Comparison of ENCODE assay signal across 8 cellular contexts in the genomic region with DNA sequence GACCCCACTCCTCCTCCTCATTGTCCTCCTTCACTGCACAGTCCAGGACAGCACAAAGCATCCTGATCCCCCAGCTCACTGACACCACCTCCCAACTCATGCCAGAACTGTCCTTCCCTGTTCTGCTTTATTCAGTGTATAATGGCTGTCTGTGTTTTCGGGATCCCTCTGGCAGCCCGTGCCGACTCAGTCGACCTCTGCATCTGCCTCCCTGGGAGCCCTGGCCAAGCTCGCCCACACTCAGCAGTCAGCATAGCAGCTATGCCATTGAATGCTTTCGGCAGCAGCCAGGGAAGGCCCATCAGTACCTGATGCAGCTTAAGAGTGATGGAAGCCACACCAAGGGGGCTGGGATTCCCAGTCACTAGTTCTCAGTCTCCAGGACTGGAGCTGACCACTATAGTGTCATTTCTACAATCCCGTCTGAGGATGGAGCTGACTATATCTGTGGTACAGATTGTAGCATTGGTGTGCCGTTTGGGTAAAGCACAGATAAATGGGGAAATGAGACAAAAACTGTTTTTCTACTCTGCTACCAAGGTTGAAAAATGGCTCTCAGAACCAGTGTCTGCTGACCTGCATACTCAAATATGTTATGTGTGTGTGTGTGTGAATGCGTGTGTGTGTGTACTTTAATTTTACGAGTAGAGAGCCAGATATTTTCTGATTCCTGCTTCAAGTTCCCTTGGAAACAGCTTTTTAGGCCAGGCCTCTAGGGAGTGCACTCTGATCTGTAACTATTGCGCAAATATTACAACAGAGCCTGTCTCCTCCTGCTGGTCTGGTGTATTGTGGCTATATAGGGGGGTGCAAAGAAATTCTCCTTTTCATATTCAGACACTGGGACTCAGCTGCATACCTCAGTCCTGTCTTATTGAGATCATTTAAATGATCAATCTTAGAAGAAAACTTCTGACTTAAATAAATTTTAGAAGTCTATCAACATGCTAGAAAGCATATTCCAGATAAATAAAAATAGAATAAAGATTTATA.
DNase-seq lines count a peak whose midpoint lies in the region; ATAC-seq and TF ChIP-seq lines count a peak whose summit lies in the region.

No MANE protein-coding gene starts in this region.

- no peaks in the 10 kb centered on the region for H3K79me2 ChIP-seq in OCI-LY3 (ENCODE audit: low read length)

- H4K20me1 ChIP-seq in OCI-LY3 (ENCODE audit: insufficient read depth, low read length): no peaks in the 10 kb centered on the region

- H3K27me3 ChIP-seq in OCI-LY3 (ENCODE audit: low read depth, low read length) (no peaks in the 10 kb centered on the region), skeletal muscle satellite cell (ENCODE audit: control insufficient read depth, insufficient read depth, low read length) (peaks cover 36% of the 10 kb centered on the region)

- no peaks in the 10 kb centered on the region for H3K9me3 ChIP-seq in OCI-LY3 (ENCODE audit: insufficient read depth, low read length)
- H3K9me3 ChIP-seq in skeletal muscle satellite cell (replicated peaks; ENCODE audit: low read length): no peaks in the 10 kb centered on the region

- H3K4me3 ChIP-seq in OCI-LY3 (ENCODE audit: low read length) (peak overlapping the region; percentile 34), fibroblast of villous mesenchyme (ENCODE audit: low read depth, low read length) (no peak overlapping the region), skeletal muscle satellite cell (ENCODE audit: low read length) (no peak overlapping the region)

- no peak overlapping the region for H3K4me3 Mint-ChIP-seq in T-cell

- H3K36me3 ChIP-seq in OCI-LY3 (replicated peaks; ENCODE audit: low read depth, low read length) (no peaks in the 10 kb centered on the region), skeletal muscle satellite cell (ENCODE audit: insufficient read depth, low read length) (no peaks in the 10 kb centered on the region)

- no peaks in the 10 kb centered on the region for H3K36me3 Mint-ChIP-seq in T-cell

- no peak overlapping the region for H3K27ac Mint-ChIP-seq in T-cell

- H3K4me1 ChIP-seq in OCI-LY3 (ENCODE audit: low read length) (peaks cover 51% of the 10 kb centered on the region), skeletal muscle satellite cell (ENCODE audit: control insufficient read depth, insufficient read depth, low read length) (peaks cover 3% of the 10 kb centered on the region)

- peak overlapping the region; percentile 57 for H3K4me2 ChIP-seq in OCI-LY3 (ENCODE audit: low read length)
- H3K4me2 ChIP-seq in skeletal muscle satellite cell (ENCODE audit: low read length): no peak overlapping the region

- H2AFZ ChIP-seq in OCI-LY3 (ENCODE audit: low read depth, low read length): peak overlapping the region; percentile 61

- H3K9me3 Mint-ChIP-seq in T-cell: no peaks in the 10 kb centered on the region

- peak overlapping the region; percentile 60 for H3K9ac ChIP-seq in OCI-LY3 (ENCODE audit: low read length)
- peak overlapping the region; percentile 14 for H3K9ac ChIP-seq in skeletal muscle satellite cell (ENCODE audit: low read depth, low read length)

- peak; percentile 53 for DNase-seq in H4 (ENCODE audit: low spot score)
- peak; percentile 45 for DNase-seq in fibroblast of villous mesenchyme (ENCODE audit: low read depth)
- no peak for DNase-seq in T-cell
- no peak for DNase-seq in stimulated activated CD4-positive, alpha-beta T cell treated with anti-CD3 and anti-CD28 coated beads, Interleukin-4, amount 100 ng/mL, for 4 hours
- DNase-seq in T1000 (lab: John Stamatoyannopoulos, UW): no peak

- CTCF ChIA-PET in T-cell (lab: Charles Lee): no interaction called here

- TF ChIP-seq CTCF in OCI-LY3 (IDR thresholded peaks at IDR 0.05; ENCODE audit: low read depth, low read length) (peak; percentile 52), fibroblast of villous mesenchyme (IDR thresholded peaks at IDR 0.05; ENCODE audit: insufficient read depth, low read depth, low read length) (peak; percentile 19)

- peaks cover 16 to 50% of the 10 kb centered on the region in 2 donors for H3K27me3 Mint-ChIP-seq in T-cell

- peak overlapping the region; percentile 85 for H3K27ac ChIP-seq in OCI-LY3 (ENCODE audit: low read length)

- no peaks in the 10 kb centered on the region for H3K4me1 Mint-ChIP-seq in T-cell

- ATAC-seq in HG03342 (IDR thresholded peaks at IDR 0.05; ENCODE audit: unreplicated experiment) (no peak), T-cell (replicated peaks in 1 of 4) (no peak)

- POLR2A ChIA-PET in T-cell (lab: Charles Lee): no interaction called here

Comparison
In these comparisons a context has a peak if more than half of its experiments do, and no peak if none do; other contexts are left out.
1. DNase-seq: peak in H4 (single experiment) and fibroblast of villous mesenchyme (single experiment); none in T-cell (0 of 34), stimulated activated CD4-positive, alpha-beta T cell treated with anti-CD3 and anti-CD28 coated beads, Interleukin-4, amount 100 ng/mL, for 4 hours (0 of 2) and T1000 (single experiment).